26 cellular contexts compared by ENCODE assay signal in genomic region chr9:71965403-71965802, GRCh38.
"Had no signal": no experiment of that assay in that cellular context is flagged by ENCODE, and none has a peak within 500 bp of the region (broad histone marks: within the 10 kb centered on the region; RNA-seq: fewer than 3 reads in every experiment).

No MANE protein-coding gene starts in this region.

- DNase-seq: activated B cell treated with CpG ODN at 0.5 μM for 24 hours; activated CD4-positive, alpha-beta T cell treated with anti-CD3 and anti-CD28 coated beads for 48 hours; activated CD4-positive, alpha-beta T cell treated with anti-CD3 and anti-CD28 coated beads, Interleukin-2, amount 50 U/mL, for 1 hour; activated CD4-positive, alpha-beta T cell treated with anti-CD3 and anti-CD28 coated beads, Interleukin-2, amount 50 U/mL, for 48 hours; activated CD8-positive, alpha-beta memory T cell treated with anti-CD3 and anti-CD28 coated beads for 24 hours; activated CD8-positive, alpha-beta T cell treated with anti-CD3 and anti-CD28 coated beads for 36 hours; activated effector memory CD4-positive, alpha-beta T cell treated with anti-CD3 and anti-CD28 coated beads, Interleukin-2, amount 50 U/mL, for 16 hours; activated naive CD4-positive, alpha-beta T cell treated with anti-CD3 and anti-CD28 coated beads, Interleukin-2, amount 10 ng/mL, durations not matched to agents 7 days and 5 days; activated naive CD8-positive, alpha-beta T cell treated with anti-CD3 and anti-CD28 coated beads, Interleukin-2, amount 10 ng/mL, durations not matched to agents 7 days and 5 days; activated T-cell treated with anti-CD3 and anti-CD28 coated beads, Interleukin-2, amount 50 U/mL, for 4 hours; brain microvascular endothelial cell; dorsolateral prefrontal cortex; effector memory CD4-positive, alpha-beta T cell; endodermal cell; foreskin fibroblast; head of caudate nucleus; hippocampal formation; T-helper 2 cell had no signal

- ATAC-seq: activated CD4-positive, CD25-positive, alpha-beta regulatory T cell treated with anti-CD3 and anti-CD28 coated beads, Interleukin-2, amount 50 U/mL, for 24 hours; activated CD8-positive, alpha-beta T cell treated with anti-CD3 and anti-CD28 coated beads for 36 hours; activated naive CD4-positive, alpha-beta T cell treated with anti-CD3 and anti-CD28 coated beads, Interleukin-2, amount 50 U/mL, for 72 hours; activated T-cell treated with anti-CD3 and anti-CD28 coated beads, Interleukin-2, amount 50 U/mL, for 4 hours; esophagus mucosa had no signal

- H3K4me3 ChIP-seq: ascending aorta, coronary artery had no signal

- FAIRE-seq: bronchial epithelial cell, frontal cortex had no signal

- H3K27ac ChIP-seq: ascending aorta, brain microvascular endothelial cell, coronary artery, VCaP had no signal

- H3K27me3 ChIP-seq: ascending aorta, brain microvascular endothelial cell, dorsolateral prefrontal cortex had no signal

- H3K4me1 ChIP-seq: ascending aorta had no signal
